In genomic region chr7:1493571-1493970, GRCh38 we compare ENCODE assay signal across 6 cellular contexts.
"Had no signal": no experiment of that assay in that cellular context is flagged by ENCODE, and none has a peak within 500 bp of the region (broad histone marks: within the 10 kb centered on the region; RNA-seq: fewer than 3 reads in every experiment).

No MANE protein-coding gene starts in this region.

- H3K27ac ChIP-seq: HL-60 had no signal

- H3K9me3 Mint-ChIP-seq: GM23338, HFFc6 had no signal

- H3K4me3 ChIP-seq: GM23338, HAP-1, K562 had no signal

- H3K4me1 Mint-ChIP-seq: GM23338 had no signal

- H3K4me3 Mint-ChIP-seq: GM23338, HFFc6 had no signal

- DNase-seq: HFFc6, IMR-90 had no signal

- H3K4me2 ChIP-seq: GM23338 had no signal

- H2AFZ ChIP-seq: GM23338 had no signal

- H3K27ac Mint-ChIP-seq: GM23338, HFFc6 had no signal

- H3K9me3 ChIP-seq: HAP-1 had no signal

- H3K4me1 ChIP-seq: HAP-1 had no signal
